8 cellular contexts compared by ENCODE assay signal in the genomic region with DNA sequence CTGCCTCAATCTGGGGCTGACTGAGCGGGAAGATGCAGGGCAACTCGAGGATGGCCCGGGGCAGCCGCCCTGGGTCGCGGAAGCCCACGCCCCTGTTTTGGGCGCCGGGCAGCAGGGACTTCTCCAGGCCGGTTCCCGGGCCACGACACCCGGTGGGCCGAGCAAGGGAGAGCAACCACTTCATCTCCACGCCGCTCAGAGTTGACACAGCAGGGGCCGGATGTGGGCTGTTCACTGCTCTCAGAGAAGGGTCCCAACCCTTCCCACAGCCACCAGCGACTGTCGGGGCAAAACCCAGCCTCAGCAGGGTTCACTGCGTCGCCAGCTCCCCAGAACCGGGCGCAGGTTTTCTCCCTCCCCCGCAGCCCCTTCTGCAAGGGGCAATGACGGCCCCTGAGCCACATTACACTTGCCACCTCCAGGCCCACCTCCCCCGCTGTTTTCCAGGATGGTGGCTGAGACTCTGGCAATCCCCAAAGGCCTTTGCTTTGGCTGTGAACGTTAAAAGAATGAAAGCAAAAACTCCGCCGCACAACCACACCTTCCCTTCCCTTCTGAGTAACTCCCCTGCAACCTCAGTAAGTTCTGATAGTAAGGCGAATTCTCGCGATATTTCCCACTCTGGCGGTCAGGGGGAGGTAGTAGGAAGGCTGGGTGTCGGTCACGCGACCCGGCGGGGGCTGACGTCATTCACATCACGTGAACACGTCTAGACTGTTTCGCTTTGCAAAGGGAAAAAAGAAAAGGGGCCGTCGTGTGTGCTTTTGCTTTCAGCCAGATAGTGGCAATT. TPM values are rescaled to one million over a fixed set of nuclear protein-coding genes. Genes with fewer than 3 reads are reported as not detected.
DNase-seq lines count a peak whose midpoint lies in the region; ATAC-seq and TF ChIP-seq lines count a peak whose summit lies in the region.

No MANE protein-coding gene starts in this region.

- WGBS in SK-N-SH (ENCODE audit: low lambda C conversion rate), result 2% methylated on average over 23 of the region's 44 CpGs
- WGBS in suprapubic skin, result 0% methylated on average over 20 of the region's 44 CpGs

- peak; percentile 47 for ATAC-seq in HG02571 (IDR thresholded peaks at IDR 0.05; ENCODE audit: unreplicated experiment)

- POLR2A ChIA-PET in SK-N-SH (lab: Yijun Ruan, JAX), result no interaction called here

- peak; percentile 91 for TF ChIP-seq POLR2A in suprapubic skin (IDR thresholded peaks at IDR 0.05)

- H3K27ac ChIP-seq in SK-N-SH (ENCODE audit: low read depth in 2 of 2, low read length in 1 of 2), result peak overlapping the region; percentile 99
- peak overlapping the region; percentile 99 for H3K27ac ChIP-seq in suprapubic skin

- H3K9me3 Mint-ChIP-seq in activated naive CD8-positive, alpha-beta T cell (ENCODE audit: low read depth), result no peaks in the 10 kb centered on the region

- H4K20me1 ChIP-seq in SK-N-SH (ENCODE audit: insufficient read depth), result no peaks in the 10 kb centered on the region; the same call in 1 of the 2 replicates

- H3K36me3 Mint-ChIP-seq in activated naive CD8-positive, alpha-beta T cell, result peaks cover 16% of the 10 kb centered on the region

- peak in 1 of 2 experiments; percentile 57; a peak in 2 of 4 replicates for TF ChIP-seq EP300 in SK-N-SH (IDR thresholded peaks at IDR 0.05; ENCODE audit: borderline replicate concordance in 1 of 2, low read depth in 1 of 2, low read length in 1 of 2)
- TF ChIP-seq EP300 in suprapubic skin (IDR thresholded peaks at IDR 0.05), result no peak

- H3K36me3 ChIP-seq in SK-N-SH (replicated peaks in 1 of 2; ENCODE audit: control insufficient read depth in 1 of 2, insufficient read depth in 2 of 2, low read length in 1 of 2) (peaks cover under 1 to 6% of the 10 kb centered on the region in 2 experiments), suprapubic skin (no peaks in the 10 kb centered on the region)

- peak; percentile 99 for DNase-seq in NCI-H1048 (lab: John Stamatoyannopoulos, UW)
- peak; percentile 92 for DNase-seq in SK-N-SH
- peak; percentile 99 for DNase-seq in glomerular endothelial cell (ENCODE audit: extremely low read depth, low read depth, low spot score)
- peak; percentile 63 to 99 (median 95) for DNase-seq in nucleus accumbens (lab: John Stamatoyannopoulos, UW)
- peak; percentile 99 to 100 for DNase-seq in suprapubic skin (ENCODE audit: low spot score in 2 of 2)

- H3F3A ChIP-seq in SK-N-SH (replicated peaks; ENCODE audit: insufficient read depth), result peaks cover 26% of the 10 kb centered on the region

- peak overlapping the region; percentile 91 for H3K4me3 Mint-ChIP-seq in activated naive CD8-positive, alpha-beta T cell

- no peaks in the 10 kb centered on the region for H3K27me3 ChIP-seq in SK-N-SH (ENCODE audit: insufficient read depth)
- no peaks in the 10 kb centered on the region for H3K27me3 ChIP-seq in suprapubic skin

- H3K9ac ChIP-seq in SK-N-SH, result peak overlapping the region; percentile 96

- TF ChIP-seq CTCF in SK-N-SH (IDR thresholded peaks at IDR 0.05) (no peak; the same call in none of the 2 replicates), suprapubic skin (IDR thresholded peaks at IDR 0.05) (no peak)

- peak overlapping the region; percentile 95 for H3K27ac Mint-ChIP-seq in activated naive CD8-positive, alpha-beta T cell

- H3K9me2 ChIP-seq in SK-N-SH, result no peaks in the 10 kb centered on the region

- TF ChIP-seq RAD21 in SK-N-SH (IDR thresholded peaks at IDR 0.05; ENCODE audit: low read length), result no peak

- H2AFZ ChIP-seq in SK-N-SH (ENCODE audit: low read depth), result peak overlapping the region; percentile 81

- no peaks in the 10 kb centered on the region for H3K27me3 Mint-ChIP-seq in activated naive CD8-positive, alpha-beta T cell

- H3K4me1 ChIP-seq in SK-N-SH (ENCODE audit: control insufficient read depth in 1 of 2, insufficient read depth in 2 of 2, low read depth in 1 of 2, low read length in 1 of 2), result peaks cover 1 to 14% of the 10 kb centered on the region in 2 experiments; a peak in 3 of 4 replicates
- peaks cover 18% of the 10 kb centered on the region for H3K4me1 ChIP-seq in suprapubic skin

- H3K9me3 ChIP-seq in SK-N-SH, result no peaks in the 10 kb centered on the region
- no peaks in the 10 kb centered on the region for H3K9me3 ChIP-seq in suprapubic skin

- H3K4me3 ChIP-seq in GM08714 (ENCODE audit: low read length), result peak overlapping the region; percentile 70; the same call in 1 of the 2 replicates
- peak overlapping the region; percentile 97 for H3K4me3 ChIP-seq in SK-N-SH (ENCODE audit: low read depth in 2 of 2, low read length in 1 of 2)
- H3K4me3 ChIP-seq in suprapubic skin, result peak overlapping the region; percentile 81

- CTCF ChIA-PET in SK-N-SH (lab: Yijun Ruan, JAX), result interaction anchor here (1.5 to 1.8 kb wide), 2 partner anchors 215 to 615 kb away, joined by 5 to 6 read pairs; no protein-coding TSS in a partner anchor

- peaks cover 45% of the 10 kb centered on the region for H3K4me1 Mint-ChIP-seq in activated naive CD8-positive, alpha-beta T cell (ENCODE audit: low read depth)

- H3K4me2 ChIP-seq in SK-N-SH, result peak overlapping the region; percentile 97

- H3K79me2 ChIP-seq in SK-N-SH (ENCODE audit: insufficient read depth), result peaks cover 37% of the 10 kb centered on the region

TF ChIP-seq in SK-N-SH, 30 proteins besides CTCF, POLR2A, EP300 and RAD21 (continues in another document):
- TF ChIP-seq RFX5 (IDR thresholded peaks at IDR 0.05; ENCODE audit: low read length), result peak; percentile 50; the same call in 1 of the 2 replicates
- TF ChIP-seq TAF1 (IDR thresholded peaks at IDR 0.05; ENCODE audit: borderline replicate concordance, low read depth, low read length), result peak; percentile 79; the same call in 1 of the 2 replicates
- TF ChIP-seq SIN3A (IDR thresholded peaks at IDR 0.05; ENCODE audit: borderline replicate concordance, low read depth, low read length), result peak; percentile 77; the same call in 1 of the 2 replicates
- peak; percentile 98 for TF ChIP-seq POLR2AphosphoS5 (IDR thresholded peaks at IDR 0.05; ENCODE audit: low read depth, low read length)
- no peak; the same call in 1 of the 2 replicates for TF ChIP-seq SMC3 (IDR thresholded peaks at IDR 0.05; ENCODE audit: low read depth, low read length)
- TF ChIP-seq, protein P1, sequence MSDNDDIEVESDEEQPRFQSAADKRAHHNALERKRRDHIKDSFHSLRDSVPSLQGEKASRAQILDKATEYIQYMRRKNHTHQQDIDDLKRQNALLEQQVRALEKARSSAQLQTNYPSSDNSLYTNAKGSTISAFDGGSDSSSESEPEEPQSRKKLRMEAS (IDR thresholded peaks at IDR 0.05; ENCODE audit: low read depth), result peak; percentile 43
- no peak for TF ChIP-seq NRF1 (IDR thresholded peaks at IDR 0.05; ENCODE audit: low read depth, low read length)
- TF ChIP-seq, protein P2, sequence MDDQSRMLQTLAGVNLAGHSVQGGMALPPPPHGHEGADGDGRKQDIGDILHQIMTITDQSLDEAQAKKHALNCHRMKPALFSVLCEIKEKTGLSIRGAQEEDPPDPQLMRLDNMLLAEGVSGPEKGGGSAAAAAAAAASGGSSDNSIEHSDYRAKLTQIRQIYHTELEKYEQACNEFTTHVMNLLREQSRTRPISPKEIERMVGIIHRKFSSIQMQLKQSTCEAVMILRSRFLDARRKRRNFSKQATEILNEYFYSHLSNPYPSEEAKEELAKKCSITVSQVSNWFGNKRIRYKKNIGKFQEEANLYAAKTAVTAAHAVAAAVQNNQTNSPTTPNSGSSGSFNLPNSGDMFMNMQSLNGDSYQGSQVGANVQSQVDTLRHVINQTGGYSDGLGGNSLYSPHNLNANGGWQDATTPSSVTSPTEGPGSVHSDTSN (IDR thresholded peaks at IDR 0.05), result no peak; the same call in 1 of the 2 replicates
- 0 out of 2 replicates have a peak, but pooled peaks have one; percentile 12 for TF ChIP-seq TCF12 (IDR thresholded peaks at IDR 0.05)
- TF ChIP-seq, protein P3, sequence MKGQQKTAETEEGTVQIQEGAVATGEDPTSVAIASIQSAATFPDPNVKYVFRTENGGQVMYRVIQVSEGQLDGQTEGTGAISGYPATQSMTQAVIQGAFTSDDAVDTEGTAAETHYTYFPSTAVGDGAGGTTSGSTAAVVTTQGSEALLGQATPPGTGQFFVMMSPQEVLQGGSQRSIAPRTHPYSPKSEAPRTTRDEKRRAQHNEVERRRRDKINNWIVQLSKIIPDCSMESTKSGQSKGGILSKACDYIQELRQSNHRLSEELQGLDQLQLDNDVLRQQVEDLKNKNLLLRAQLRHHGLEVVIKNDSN (IDR thresholded peaks at IDR 0.05; ENCODE audit: borderline replicate concordance, low read depth), result peak; percentile 97
- TF ChIP-seq NFIC (IDR thresholded peaks at IDR 0.05; ENCODE audit: borderline replicate concordance), result 0 out of 2 replicates have a peak, but pooled peaks have one; percentile 1
- TF ChIP-seq JUND (IDR thresholded peaks at IDR 0.05), result peak; percentile 29; the same call in 1 of the 2 replicates
- TF ChIP-seq FOXJ3 (CRISPR knock-in tag; IDR thresholded peaks at IDR 0.05), result no peak
- TF ChIP-seq, protein P4, sequence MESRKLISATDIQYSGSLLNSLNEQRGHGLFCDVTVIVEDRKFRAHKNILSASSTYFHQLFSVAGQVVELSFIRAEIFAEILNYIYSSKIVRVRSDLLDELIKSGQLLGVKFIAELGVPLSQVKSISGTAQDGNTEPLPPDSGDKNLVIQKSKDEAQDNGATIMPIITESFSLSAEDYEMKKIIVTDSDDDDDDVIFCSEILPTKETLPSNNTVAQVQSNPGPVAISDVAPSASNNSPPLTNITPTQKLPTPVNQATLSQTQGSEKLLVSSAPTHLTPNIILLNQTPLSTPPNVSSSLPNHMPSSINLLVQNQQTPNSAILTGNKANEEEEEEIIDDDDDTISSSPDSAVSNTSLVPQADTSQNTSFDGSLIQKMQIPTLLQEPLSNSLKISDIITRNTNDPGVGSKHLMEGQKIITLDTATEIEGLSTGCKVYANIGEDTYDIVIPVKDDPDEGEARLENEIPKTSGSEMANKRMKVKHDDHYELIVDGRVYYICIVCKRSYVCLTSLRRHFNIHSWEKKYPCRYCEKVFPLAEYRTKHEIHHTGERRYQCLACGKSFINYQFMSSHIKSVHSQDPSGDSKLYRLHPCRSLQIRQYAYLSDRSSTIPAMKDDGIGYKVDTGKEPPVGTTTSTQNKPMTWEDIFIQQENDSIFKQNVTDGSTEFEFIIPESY (IDR thresholded peaks at IDR 0.05; ENCODE audit: borderline replicate concordance, low read depth), result peak; percentile 97
- peak; percentile 99 for TF ChIP-seq CHD2 (IDR thresholded peaks at IDR 0.05; ENCODE audit: low read length, partially characterized antibody)
- peak; percentile 65; the same call in 1 of the 2 replicates for TF ChIP-seq MXI1 (IDR thresholded peaks at IDR 0.05; ENCODE audit: low read depth, low read length)
- TF ChIP-seq EZH2phosphoT487 (IDR thresholded peaks at IDR 0.05; ENCODE audit: borderline replicate concordance, low read depth), result no peak
- TF ChIP-seq TEAD4 (IDR thresholded peaks at IDR 0.05; ENCODE audit: borderline replicate concordance, insufficient read depth), result no peak

RNA-seq across cellular contexts. Expression of a gene that starts 0.7 kb away (rescaled TPM):
- 17.0 and 23.8 TPM in 2 replicates for polyA plus RNA-seq in SK-N-SH (2012; rRNA removed)
- 26.0 and 27.5 TPM in 2 replicates for polyA plus RNA-seq in SK-N-SH (2012; cell fraction: cytosol; rRNA removed)
- polyA plus RNA-seq in SK-N-SH (2012; cell fraction: nucleus; rRNA removed), result 15.6 and 20.7 TPM in 2 replicates
- total RNA-seq in glomerular endothelial cell (24.1 and 26.7 TPM in 2 replicates), suprapubic skin (10 to 100 TPM; 21.5 to 38.2 (median 30.5) TPM)

Comparison
In these comparisons a context has a peak if more than half of its experiments do, and no peak if none do; other contexts are left out.
1. Peak in every context shown above with its lines: DNase-seq, ATAC-seq, H3K4me3 ChIP-seq and H3K27ac ChIP-seq.